Comparison of ENCODE assay signal across 8 cellular contexts in the genomic region with DNA sequence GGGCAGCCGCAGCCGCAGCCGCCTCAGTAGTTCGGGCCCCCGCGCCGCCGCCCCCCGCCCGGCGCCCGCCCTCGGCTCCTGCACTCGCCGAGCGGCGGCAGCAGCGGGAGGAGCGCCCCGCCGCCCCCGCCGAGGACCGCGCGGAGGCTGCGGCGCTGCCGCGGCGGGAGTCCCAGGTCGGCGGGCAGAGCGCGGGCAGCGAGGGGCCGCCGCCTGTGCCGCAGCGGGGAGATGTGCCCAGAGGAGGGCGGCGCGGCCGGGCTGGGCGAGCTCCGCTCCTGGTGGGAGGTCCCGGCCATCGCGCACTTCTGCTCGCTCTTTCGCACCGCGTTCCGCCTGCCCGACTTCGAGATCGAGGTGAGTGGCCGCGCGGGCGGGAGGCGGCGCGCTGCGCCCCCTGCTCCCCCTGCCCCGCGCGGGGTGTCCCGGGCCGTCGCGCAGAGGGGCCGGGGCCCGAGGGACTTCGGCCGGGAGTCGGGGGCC.
DNase-seq lines count a peak whose midpoint lies in the region; ATAC-seq lines count a peak whose summit lies in the region.

No MANE protein-coding gene starts in this region.

- H3K27me3 ChIP-seq in HUES48 (ENCODE audit: control insufficient read depth, insufficient read depth, low read length): no peaks in the 10 kb centered on the region

- no peaks in the 10 kb centered on the region for H3K9me3 ChIP-seq in HUES48 (ENCODE audit: control insufficient read depth, insufficient read depth, low read length)

- H3K27ac ChIP-seq in HUES48 (ENCODE audit: low read depth, low read length): peak overlapping the region; percentile 99

- peak; percentile 61 for DNase-seq in CD1c-positive myeloid dendritic cell (ENCODE audit: extremely low spot score)
- DNase-seq in activated naive CD4-positive, alpha-beta T cell treated with anti-CD3 and anti-CD28 coated beads, Interleukin-2, amount 50 U/mL, for 16 hours: peak; percentile 22
- peak; percentile 80 for DNase-seq in islet precursor cell
- DNase-seq in stimulated activated CD4-positive, alpha-beta T cell treated with anti-CD3 and anti-CD28 coated beads, Interleukin-4, amount 100 ng/mL, for 1 hour: peak; percentile 31
- DNase-seq in 8988T: no peak

- no peak for ATAC-seq in GM18519 (IDR thresholded peaks at IDR 0.05; ENCODE audit: low FRiP score, unreplicated experiment)
- ATAC-seq in HG02610 (IDR thresholded peaks at IDR 0.05; ENCODE audit: unreplicated experiment): no peak

- H3K9ac ChIP-seq in HUES48 (ENCODE audit: low read depth, low read length): peak overlapping the region; percentile 88

- 0 out of 2 replicates have a peak, but pooled peaks cover 5% of the 10 kb centered on the region for H3K36me3 ChIP-seq in HUES48 (ENCODE audit: control insufficient read depth, insufficient read depth, low read length)

- peak overlapping the region; percentile 93 for H3K4me3 ChIP-seq in HUES48 (ENCODE audit: low read depth, low read length)

- peaks cover 44% of the 10 kb centered on the region for H3K4me1 ChIP-seq in HUES48 (ENCODE audit: control insufficient read depth, insufficient read depth, low read length)
